Comparison of ENCODE assay signal across 3 cellular contexts in genomic region chr7:143711727-143712324, GRCh38. TPM values are rescaled to one million over a fixed set of nuclear protein-coding genes. Genes with fewer than 3 reads are reported as not detected.
"Had no signal": no experiment of that assay in that cellular context is flagged by ENCODE, and none has a peak within 500 bp of the region (broad histone marks: within the 10 kb centered on the region; RNA-seq: fewer than 3 reads in every experiment).

No MANE protein-coding gene starts in this region.

RNA-seq across cellular contexts. Expression of gene CTAGE6, which starts 45.7 kb away (rescaled TPM):
- total RNA-seq: neural crest cell, right atrium auricular region, smooth muscle cell had no signal
- polyA plus RNA-seq: smooth muscle cell had no signal
